In the genomic region with DNA sequence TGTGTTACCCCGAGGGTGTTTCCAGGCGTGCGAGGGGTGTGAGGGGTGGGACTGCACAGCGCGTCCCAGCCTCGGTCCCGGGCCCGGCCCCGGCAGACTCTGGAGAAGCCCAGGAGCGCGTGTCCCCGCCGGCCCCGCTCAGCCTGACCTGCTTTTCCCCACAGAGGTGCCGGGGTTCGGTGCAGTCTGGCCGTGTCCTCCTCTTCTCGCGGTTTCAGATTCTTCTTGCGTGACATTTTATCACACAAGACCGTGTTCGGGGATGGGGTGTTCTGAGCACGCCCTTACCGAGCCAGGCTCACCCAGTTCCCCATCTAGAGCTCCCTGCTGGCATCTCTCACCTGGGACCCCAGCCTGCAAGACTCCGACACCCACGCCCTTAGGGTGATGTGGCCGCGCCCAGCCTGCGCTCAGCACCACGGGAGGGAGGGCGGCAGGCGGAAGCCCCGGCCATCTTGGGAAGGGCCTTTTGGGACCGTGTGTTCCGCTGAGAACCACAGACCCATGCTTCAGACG, we compare ENCODE assay signal across 8 cellular contexts.
A peak's percentile ranks its signal among the peaks of the same experiment; 100 is the strongest.
DNase-seq lines count a peak whose midpoint lies in the region; ATAC-seq and TF ChIP-seq lines count a peak whose summit lies in the region.
"Had no signal": no experiment of that assay in that cellular context is flagged by ENCODE, and none has a peak within 500 bp of the region (broad histone marks: within the 10 kb centered on the region; RNA-seq: fewer than 3 reads in every experiment).

No MANE protein-coding gene starts in this region.

- POLR2A ChIA-PET in WTC11 (lab: Charles Lee) = no interaction called here

- H3K9me3 Mint-ChIP-seq in WTC11 = no peaks in the 10 kb centered on the region
- H3K9me3 Mint-ChIP-seq in type B pancreatic cell = no peaks in the 10 kb centered on the region

- H3K36me3 ChIP-seq in osteoblast (ENCODE audit: insufficient read depth, low read length) = no peaks in the 10 kb centered on the region

- H3K4me2 ChIP-seq in osteoblast (ENCODE audit: insufficient read depth, low read length) = peak overlapping the region; percentile 28

- H2AFZ ChIP-seq in osteoblast (ENCODE audit: low read length) = no peak overlapping the region

- H3K4me3 ChIP-seq in choroid plexus epithelial cell (ENCODE audit: low read depth, low read length) (peak overlapping the region; percentile 39), osteoblast (ENCODE audit: insufficient read depth, low read length) (peak overlapping the region; percentile 66)

- no peak for DNase-seq in WTC11 (ENCODE audit: low spot score)
- peak; percentile 4 for DNase-seq in choroid plexus epithelial cell (ENCODE audit: low read depth)
- no peak for DNase-seq in osteoblast (ENCODE audit: insufficient read length, low spot score, missing footprints)
- DNase-seq in type B pancreatic cell (ENCODE audit: extremely low spot score, unreplicated experiment) = no peak
- no peak for DNase-seq in GM19238 (ENCODE audit: insufficient read length, low spot score)
- no peak for DNase-seq in COLO829 (ENCODE audit: low spot score)
- DNase-seq: left cardiac atrium had no signal

- CTCF ChIA-PET in WTC11 (lab: Charles Lee) = no interaction called here

- no peaks in the 10 kb centered on the region for H4K20me1 ChIP-seq in osteoblast (ENCODE audit: insufficient read depth, low read length)

- H3K9me3 ChIP-seq in osteoblast (ENCODE audit: low read depth, low read length) = no peaks in the 10 kb centered on the region

- H3K4me1 ChIP-seq in osteoblast (ENCODE audit: insufficient read depth, low read length) = no peaks in the 10 kb centered on the region

- H3K36me3 Mint-ChIP-seq in WTC11 (no peaks in the 10 kb centered on the region), type B pancreatic cell (no peaks in the 10 kb centered on the region)

- TF ChIP-seq CTCF in WTC11 (IDR thresholded peaks at IDR 0.05) = no peak
- TF ChIP-seq CTCF in choroid plexus epithelial cell (conservative IDR thresholded peaks at IDR 0.05; ENCODE audit: low read depth, low read length) = no peak
- no peak for TF ChIP-seq CTCF in osteoblast (IDR thresholded peaks at IDR 0.05; ENCODE audit: extremely low read depth, low read depth, low read length)
- no peak for TF ChIP-seq CTCF in type B pancreatic cell (conservative IDR thresholded peaks at IDR 0.05)

- H3K27me3 ChIP-seq in osteoblast (ENCODE audit: insufficient read depth, low read length) = no peaks in the 10 kb centered on the region

- no peaks in the 10 kb centered on the region for H3K79me2 ChIP-seq in osteoblast (ENCODE audit: insufficient read depth, low read length)

- H3K27ac Mint-ChIP-seq in WTC11 (peak overlapping the region; percentile 64), type B pancreatic cell (peak overlapping the region; percentile 55)

- H3K4me3 Mint-ChIP-seq in WTC11 (peak overlapping the region; percentile 70), type B pancreatic cell (peak overlapping the region; percentile 83)

- H3K4me1 Mint-ChIP-seq in WTC11 = peaks cover 38% of the 10 kb centered on the region
- H3K4me1 Mint-ChIP-seq in type B pancreatic cell (ENCODE audit: unreplicated experiment) = no peaks in the 10 kb centered on the region

- H3K27ac ChIP-seq in osteoblast (ENCODE audit: low read depth, low read length) = no peak overlapping the region

- ATAC-seq in WTC11 = peak; percentile 70
- ATAC-seq in GM21529 (IDR thresholded peaks at IDR 0.05; ENCODE audit: unreplicated experiment) = no peak

- no peaks in the 10 kb centered on the region; the same call in 1 of the 2 replicates for H3K27me3 Mint-ChIP-seq in WTC11 (ENCODE audit: low read depth)
- peaks cover 34% of the 10 kb centered on the region for H3K27me3 Mint-ChIP-seq in type B pancreatic cell

TF ChIP-seq in WTC11, 78 proteins besides CTCF, POLR2A, EP300 and RAD21:
- TF ChIP-seq JUN (CRISPR knock-in tag; IDR thresholded peaks at IDR 0.05) = no peak
- TF ChIP-seq, protein P1, sequence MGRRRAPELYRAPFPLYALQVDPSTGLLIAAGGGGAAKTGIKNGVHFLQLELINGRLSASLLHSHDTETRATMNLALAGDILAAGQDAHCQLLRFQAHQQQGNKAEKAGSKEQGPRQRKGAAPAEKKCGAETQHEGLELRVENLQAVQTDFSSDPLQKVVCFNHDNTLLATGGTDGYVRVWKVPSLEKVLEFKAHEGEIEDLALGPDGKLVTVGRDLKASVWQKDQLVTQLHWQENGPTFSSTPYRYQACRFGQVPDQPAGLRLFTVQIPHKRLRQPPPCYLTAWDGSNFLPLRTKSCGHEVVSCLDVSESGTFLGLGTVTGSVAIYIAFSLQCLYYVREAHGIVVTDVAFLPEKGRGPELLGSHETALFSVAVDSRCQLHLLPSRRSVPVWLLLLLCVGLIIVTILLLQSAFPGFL (CRISPR knock-in tag; IDR thresholded peaks at IDR 0.05; ENCODE audit: borderline replicate concordance) = no peak
- no peak for TF ChIP-seq CBFB (CRISPR knock-in tag; IDR thresholded peaks at IDR 0.05; ENCODE audit: low read depth)
- no peak for TF ChIP-seq ATF1 (CRISPR knock-in tag; IDR thresholded peaks at IDR 0.05)
- TF ChIP-seq ZNF263 (CRISPR knock-in tag; IDR thresholded peaks at IDR 0.05; ENCODE audit: low read depth) = no peak
- no peak for TF ChIP-seq TP53 (CRISPR knock-in tag; IDR thresholded peaks at IDR 0.05)
- TF ChIP-seq NR1H2 (CRISPR knock-in tag; IDR thresholded peaks at IDR 0.05) = no peak
- no peak for TF ChIP-seq ZNF396 (CRISPR knock-in tag; IDR thresholded peaks at IDR 0.05; ENCODE audit: borderline replicate concordance)
- no peak for TF ChIP-seq ETV6 (CRISPR knock-in tag; IDR thresholded peaks at IDR 0.05)
